In the genomic region with DNA sequence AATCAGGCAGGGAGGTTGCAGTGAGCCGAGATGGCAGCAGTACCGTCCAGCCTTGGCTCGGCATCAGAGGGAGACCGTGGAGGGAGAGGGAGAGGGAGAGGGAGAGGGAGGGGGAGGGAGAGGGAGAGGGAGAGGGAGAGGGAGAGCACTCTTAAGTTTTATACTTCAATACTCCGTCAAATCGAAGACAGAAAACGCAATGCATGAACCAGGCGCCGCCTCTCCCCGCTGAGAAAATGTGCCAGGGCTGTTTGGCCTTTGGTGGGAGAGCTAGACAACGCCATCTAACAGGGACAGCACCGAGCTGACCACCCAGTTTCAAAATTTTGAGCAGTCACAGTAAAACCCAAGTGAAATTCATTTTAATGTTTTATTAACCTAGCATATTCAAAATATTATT, we compare ENCODE assay signal across 1 cellular context. TPM values are rescaled to one million over a fixed set of nuclear protein-coding genes. Genes with fewer than 3 reads are reported as not detected.
"Had no signal": no experiment of that assay in that cellular context is flagged by ENCODE, and none has a peak within 500 bp of the region (broad histone marks: within the 10 kb centered on the region; RNA-seq: fewer than 3 reads in every experiment).

No MANE protein-coding gene starts in this region.

RNA-seq across cellular contexts. Expression of gene GPER1, which starts 60.0 kb away (rescaled TPM):
- total RNA-seq: natural killer cell treated with Interleukin-12 subunit alpha and Interleukin-12 subunit beta and Interleukin-15 and Interleukin-18, amount 100 ng/mL, for 72 hours had no signal
